In the genomic region with DNA sequence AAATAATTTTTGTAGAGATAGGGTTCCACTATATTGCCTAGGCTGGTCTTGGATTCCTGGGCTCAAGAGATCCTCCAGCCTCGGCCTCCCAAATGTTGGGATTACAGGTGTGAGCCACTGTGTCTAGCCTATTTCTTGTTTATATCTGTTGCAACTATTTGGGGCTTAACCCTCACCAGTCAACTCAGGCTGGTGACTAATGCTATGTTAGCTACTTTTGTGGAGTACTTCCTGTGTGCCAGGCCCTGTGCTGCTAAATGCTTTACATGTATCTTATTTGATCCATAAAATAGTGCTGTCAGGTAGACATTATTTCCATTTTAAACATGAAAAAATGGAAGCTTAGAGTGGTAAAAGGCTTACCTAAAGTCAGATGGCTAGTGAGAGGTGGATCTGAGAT, we compare ENCODE assay signal across 23 cellular contexts. TPM values are rescaled to one million over a fixed set of nuclear protein-coding genes. Genes with fewer than 3 reads are reported as not detected.
"Had no signal": no experiment of that assay in that cellular context is flagged by ENCODE, and none has a peak within 500 bp of the region (broad histone marks: within the 10 kb centered on the region; RNA-seq: fewer than 3 reads in every experiment).

No MANE protein-coding gene starts in this region.

- ATAC-seq: gastrocnemius medialis; heart right ventricle; naive thymus-derived CD4-positive, alpha-beta T cell; psoas muscle; right lobe of liver; stimulated activated memory B cell treated with anti-CD40 and anti-IgM and Interleukin-4, amounts not matched to agents 10 μg/mL and 1 μg/mL and 100 μg/mL, for 72 hours had no signal

- H3K27ac Mint-ChIP-seq: endodermal cell; naive thymus-derived CD4-positive, alpha-beta T cell; nephron progenitor cell; stimulated activated naive CD8-positive, alpha-beta T cell treated with anti-CD3 and anti-CD28 coated beads, Interleukin-15, Interleukin-2, amounts not matched to agents 100 ng/mL and 50 ng/mL, for 24 hours had no signal

- H3K36me3 ChIP-seq: gastrocnemius medialis, tibial artery, uterus had no signal

- H3K27me3 ChIP-seq: gastrocnemius medialis, heart right ventricle, right lobe of liver, tibial artery, upper lobe of left lung, uterus had no signal

- H3K9me3 ChIP-seq: right lobe of liver, tibial artery, upper lobe of left lung had no signal

- H3K4me1 ChIP-seq: gastrocnemius medialis, heart right ventricle, psoas muscle, right lobe of liver, tibial artery, uterus had no signal

- FAIRE-seq: endothelial cell of umbilical vein, islet of Langerhans had no signal

- DNase-seq: dermis blood vessel endothelial cell; endodermal cell; gastrocnemius medialis; heart right ventricle; hypothalamus; kidney glomerular epithelial cell; mammary epithelial cell; naive thymus-derived CD4-positive, alpha-beta T cell; nephron progenitor cell; psoas muscle; retina; right lobe of liver; stimulated activated CD4-positive, alpha-beta T cell treated with anti-CD3 and anti-CD28 coated beads, Interleukin-4, amount 100 ng/mL, for 1 hour; stimulated activated CD8-positive, alpha-beta memory T cell treated with anti-CD3 and anti-CD28 coated beads, Interleukin-4, amount 100 ng/mL, for 48 hours; tibial artery; upper lobe of left lung; uterus had no signal

- H3K4me3 ChIP-seq: gastrocnemius medialis, heart right ventricle, psoas muscle, right lobe of liver, tibial artery, upper lobe of left lung, uterus had no signal

- H3K4me3 Mint-ChIP-seq: endodermal cell; naive thymus-derived CD4-positive, alpha-beta T cell; nephron progenitor cell; stimulated activated memory B cell treated with anti-CD40 and anti-IgM and Interleukin-4, amounts not matched to agents 10 μg/mL and 1 μg/mL and 100 μg/mL, for 72 hours; stimulated activated naive CD8-positive, alpha-beta T cell treated with anti-CD3 and anti-CD28 coated beads, Interleukin-15, Interleukin-2, amounts not matched to agents 100 ng/mL and 50 ng/mL, for 24 hours had no signal

- H3K27me3 Mint-ChIP-seq: naive thymus-derived CD4-positive, alpha-beta T cell; stimulated activated memory B cell treated with anti-CD40 and anti-IgM and Interleukin-4, amounts not matched to agents 10 μg/mL and 1 μg/mL and 100 μg/mL, for 72 hours; stimulated activated naive CD8-positive, alpha-beta T cell treated with anti-CD3 and anti-CD28 coated beads, Interleukin-15, Interleukin-2, amounts not matched to agents 100 ng/mL and 50 ng/mL, for 24 hours had no signal

- H3K27ac ChIP-seq: gastrocnemius medialis, heart right ventricle, psoas muscle, right lobe of liver, tibial artery, upper lobe of left lung, uterus had no signal

- H3K9me3 Mint-ChIP-seq: naive thymus-derived CD4-positive, alpha-beta T cell; stimulated activated memory B cell treated with anti-CD40 and anti-IgM and Interleukin-4, amounts not matched to agents 10 μg/mL and 1 μg/mL and 100 μg/mL, for 72 hours; stimulated activated naive CD8-positive, alpha-beta T cell treated with anti-CD3 and anti-CD28 coated beads, Interleukin-15, Interleukin-2, amounts not matched to agents 100 ng/mL and 50 ng/mL, for 24 hours had no signal

RNA-seq across cellular contexts. Expression of a gene that starts 13.8 kb away (rescaled TPM):
- total RNA-seq: osteoblast, temporal lobe had no signal
